11 cellular contexts compared by ENCODE assay signal in the genomic region with DNA sequence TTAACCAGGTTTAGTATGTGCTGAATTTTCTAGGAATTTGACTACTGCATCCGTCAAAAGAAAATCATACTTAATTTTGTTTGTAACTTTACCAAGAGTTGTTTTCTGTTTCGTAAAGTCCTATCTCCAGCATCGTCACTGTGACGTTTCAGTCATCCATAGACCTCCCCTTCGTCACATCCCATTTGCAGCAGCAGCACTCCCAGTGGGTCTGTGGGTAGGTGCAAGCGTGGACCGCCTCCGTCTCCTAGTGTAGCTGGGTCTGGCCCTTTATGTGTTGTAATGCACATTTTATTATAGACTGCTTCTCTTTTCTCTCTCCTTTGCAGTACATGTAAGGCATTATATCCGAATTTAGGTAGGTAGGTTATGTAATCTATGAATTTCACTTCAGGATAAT. TPM values are rescaled to one million over a fixed set of nuclear protein-coding genes. Genes with fewer than 3 reads are reported as not detected.
DNase-seq lines count a peak whose midpoint lies in the region; ATAC-seq, FAIRE-seq and TF ChIP-seq lines count a peak whose summit lies in the region.
"Had no signal": no experiment of that assay in that cellular context is flagged by ENCODE, and none has a peak within 500 bp of the region (broad histone marks: within the 10 kb centered on the region; RNA-seq: fewer than 3 reads in every experiment).

No MANE protein-coding gene starts in this region.

- intact Hi-C loops in activated CD4-positive, alpha-beta T cell treated with anti-CD3 and anti-CD28 coated beads, Interleukin-2, amount 10 ng/mL, durations not matched to agents 24 days and 14 days (cut with micrococcal nuclease): loop anchor here (10.0 kb wide), 1 partner anchor 269 kb away; a partner anchor contains a TSS
- intact Hi-C loops in mucosa of descending colon (cut with DNase I, micrococcal nuclease): loop anchor here (5.0 kb wide), 1 partner anchor 124 kb away; no protein-coding TSS in a partner anchor

- peak overlapping the region; percentile 70 for H3K4me3 Mint-ChIP-seq in activated CD4-positive, alpha-beta T cell treated with anti-CD3 and anti-CD28 coated beads, Interleukin-2, amount 10 ng/mL, durations not matched to agents 24 days and 14 days
- peak overlapping the region; percentile 65 for H3K4me3 Mint-ChIP-seq in activated naive CD8-positive, alpha-beta T cell treated with anti-CD3 and anti-CD28 coated beads, Interleukin-2, amount 50 U/mL, for 24 hours

- TF ChIP-seq POLR2A in GM12891 (IDR thresholded peaks at IDR 0.05; ENCODE audit: low read depth, low read length): no peak

- peak; percentile 83 for DNase-seq in activated CD4-positive, alpha-beta T cell treated with anti-CD3 and anti-CD28 coated beads, Interleukin-2, amount 10 ng/mL, durations not matched to agents 24 days and 14 days
- peak; percentile 44 for DNase-seq in activated naive CD8-positive, alpha-beta T cell treated with anti-CD3 and anti-CD28 coated beads, Interleukin-2, amount 50 U/mL, for 24 hours
- peak; percentile 53 for DNase-seq in stimulated activated CD4-positive, alpha-beta T cell treated with anti-CD3 and anti-CD28 coated beads, Interleukin-4, amount 100 ng/mL, for 1 hour
- DNase-seq in mucosa of descending colon (no peak), DMS53 (lab: John Stamatoyannopoulos, UW) (no peak), GM12891 (ENCODE audit: insufficient read length, low spot score) (no peak)
- DNase-seq: Karpas-422, NCI-H526 had no signal

- H3K4me1 ChIP-seq in Loucy (ENCODE audit: insufficient read depth, low read length, poor library complexity, severe bottlenecking): peaks cover 53% of the 10 kb centered on the region
- peaks cover 14% of the 10 kb centered on the region for H3K4me1 ChIP-seq in mucosa of descending colon (ENCODE audit: low read depth)

- H3K4me3 ChIP-seq in Loucy (ENCODE audit: low read length, poor library complexity, severe bottlenecking) (no peak overlapping the region), mucosa of descending colon (no peak overlapping the region)

- H3K9me3 ChIP-seq in Loucy (ENCODE audit: insufficient read depth, low read depth, low read length): no peaks in the 10 kb centered on the region
- no peaks in the 10 kb centered on the region for H3K9me3 ChIP-seq in mucosa of descending colon

- peaks cover 66% of the 10 kb centered on the region for H3K36me3 Mint-ChIP-seq in activated CD4-positive, alpha-beta T cell treated with anti-CD3 and anti-CD28 coated beads, Interleukin-2, amount 10 ng/mL, durations not matched to agents 24 days and 14 days (ENCODE audit: low read depth)
- peaks cover 48% of the 10 kb centered on the region for H3K36me3 Mint-ChIP-seq in activated naive CD8-positive, alpha-beta T cell treated with anti-CD3 and anti-CD28 coated beads, Interleukin-2, amount 50 U/mL, for 24 hours (ENCODE audit: low read depth)

- peaks cover 96% of the 10 kb centered on the region for H3K79me2 ChIP-seq in Loucy (ENCODE audit: insufficient read depth, low read length)

- no peaks in the 10 kb centered on the region for H3K9me3 Mint-ChIP-seq in activated CD4-positive, alpha-beta T cell treated with anti-CD3 and anti-CD28 coated beads, Interleukin-2, amount 10 ng/mL, durations not matched to agents 24 days and 14 days
- no peaks in the 10 kb centered on the region for H3K9me3 Mint-ChIP-seq in activated naive CD8-positive, alpha-beta T cell treated with anti-CD3 and anti-CD28 coated beads, Interleukin-2, amount 50 U/mL, for 24 hours

- no peaks in the 10 kb centered on the region for H3K9me2 ChIP-seq in Loucy (replicated peaks; ENCODE audit: low read depth, low read length)

- TF ChIP-seq CTCF in Loucy (conservative IDR thresholded peaks at IDR 0.05; ENCODE audit: low read length) (peak; percentile 23), mucosa of descending colon (IDR thresholded peaks at IDR 0.05) (no peak)

- FAIRE-seq in GM12891 (lab: Jason Lieb, UNC): no peak

- no peaks in the 10 kb centered on the region for H3K27me3 Mint-ChIP-seq in activated CD4-positive, alpha-beta T cell treated with anti-CD3 and anti-CD28 coated beads, Interleukin-2, amount 10 ng/mL, durations not matched to agents 24 days and 14 days
- H3K27me3 Mint-ChIP-seq in activated naive CD8-positive, alpha-beta T cell treated with anti-CD3 and anti-CD28 coated beads, Interleukin-2, amount 50 U/mL, for 24 hours: no peaks in the 10 kb centered on the region

- peak; percentile 45 for ATAC-seq in activated naive CD8-positive, alpha-beta T cell treated with anti-CD3 and anti-CD28 coated beads, Interleukin-2, amount 50 U/mL, for 24 hours
- ATAC-seq in mucosa of descending colon: no peak
- ATAC-seq in GM21528 (IDR thresholded peaks at IDR 0.05; ENCODE audit: low FRiP score, unreplicated experiment): no peak

- peaks cover 64% of the 10 kb centered on the region for H4K20me1 ChIP-seq in Loucy (ENCODE audit: insufficient read depth, low read length, poor library complexity, severe bottlenecking)

- no peaks in the 10 kb centered on the region for H3K27me3 ChIP-seq in Loucy (ENCODE audit: insufficient read depth, low read length, poor library complexity, severe bottlenecking)

- H3K36me3 ChIP-seq in Loucy (ENCODE audit: insufficient read depth, low read length) (peaks cover 92% of the 10 kb centered on the region), mucosa of descending colon (ENCODE audit: low read depth) (no peaks in the 10 kb centered on the region)

- peak overlapping the region; percentile 86 for H3K27ac Mint-ChIP-seq in activated CD4-positive, alpha-beta T cell treated with anti-CD3 and anti-CD28 coated beads, Interleukin-2, amount 10 ng/mL, durations not matched to agents 24 days and 14 days
- H3K27ac Mint-ChIP-seq in activated naive CD8-positive, alpha-beta T cell treated with anti-CD3 and anti-CD28 coated beads, Interleukin-2, amount 50 U/mL, for 24 hours: peak overlapping the region; percentile 94

- peak overlapping the region; percentile 10 for H3K9ac ChIP-seq in Loucy (ENCODE audit: low read depth, low read length, poor library complexity, severe bottlenecking)

- peaks cover 72% of the 10 kb centered on the region for H3K4me1 Mint-ChIP-seq in activated CD4-positive, alpha-beta T cell treated with anti-CD3 and anti-CD28 coated beads, Interleukin-2, amount 10 ng/mL, durations not matched to agents 24 days and 14 days
- H3K4me1 Mint-ChIP-seq in activated naive CD8-positive, alpha-beta T cell treated with anti-CD3 and anti-CD28 coated beads, Interleukin-2, amount 50 U/mL, for 24 hours: peaks cover 83% of the 10 kb centered on the region

- H2AFZ ChIP-seq in Loucy (ENCODE audit: low read length): no peak overlapping the region

- no peaks in the 10 kb centered on the region for H3F3A ChIP-seq in Loucy (ENCODE audit: low read depth)

- H3K4me2 ChIP-seq in Loucy (ENCODE audit: low read depth, low read length, poor library complexity, severe bottlenecking): no peak overlapping the region

TF ChIP-seq in GM12891, 5 proteins besides CTCF, POLR2A, EP300 and RAD21:
- TF ChIP-seq POLR2AphosphoS5 (IDR thresholded peaks at IDR 0.05; ENCODE audit: low read depth, low read length) (no peak), SPI1 (IDR thresholded peaks at IDR 0.05; ENCODE audit: low read depth, low read length) (no peak), PAX5 (IDR thresholded peaks at IDR 0.05; ENCODE audit: insufficient read depth, low read length, severe bottlenecking) (no peak), TAF1 (IDR thresholded peaks at IDR 0.05; ENCODE audit: low read depth, low read length) (no peak), POU2F2 (IDR thresholded peaks at IDR 0.05; ENCODE audit: low read depth, low read length) (no peak)

RNA-seq across cellular contexts. Expression of a gene that starts 41.0 kb away (rescaled TPM):
- 268 and 285 TPM in 2 replicates for total RNA-seq in activated CD4-positive, alpha-beta T cell treated with anti-CD3 and anti-CD28 coated beads, Interleukin-2, amount 10 ng/mL, durations not matched to agents 24 days and 14 days
- 10 to 100 TPM; 32.0 to 42.8 (median 36.0) TPM for total RNA-seq in mucosa of descending colon
- polyA plus RNA-seq in GM12891 (2012; ENCODE audit: low read depth, missing spikeins): 181 TPM

RNA-seq across cellular contexts. Expression of a gene that starts 53.2 kb away (rescaled TPM):
- total RNA-seq in activated CD4-positive, alpha-beta T cell treated with anti-CD3 and anti-CD28 coated beads, Interleukin-2, amount 10 ng/mL, durations not matched to agents 24 days and 14 days: 0.09 and 0.35 TPM in 2 replicates
- 10 to 100 TPM in 2 of 3 donors, 1 to 10 TPM in 1; 6.2 to 28.5 (median 27.9) TPM for total RNA-seq in mucosa of descending colon
- 0.99 TPM for polyA plus RNA-seq in GM12891 (2012; ENCODE audit: low read depth, missing spikeins)
- total RNA-seq: T-helper 1 cell treated with Interleukin-12 subunit alpha and Interleukin-12 subunit beta and Interleukin-4 antibody, amounts not matched to agents 30 ng/mL and 1 ng/mL, for 36 hours had no signal

Comparison
In these comparisons a context has a peak if more than half of its experiments do, and no peak if none do; other contexts are left out.
1. DNase-seq: peak in activated CD4-positive, alpha-beta T cell treated with anti-CD3 and anti-CD28 coated beads, Interleukin-2, amount 10 ng/mL, durations not matched to agents 24 days and 14 days (single experiment), activated naive CD8-positive, alpha-beta T cell treated with anti-CD3 and anti-CD28 coated beads, Interleukin-2, amount 50 U/mL, for 24 hours (single experiment) and stimulated activated CD4-positive, alpha-beta T cell treated with anti-CD3 and anti-CD28 coated beads, Interleukin-4, amount 100 ng/mL, for 1 hour (single experiment); none in mucosa of descending colon (0 of 3), DMS53 (single experiment) and GM12891 (single experiment).